In genomic region chrX:50450324-50450723, GRCh38 we compare ENCODE assay signal across 24 cellular contexts. TPM values are rescaled to one million over a fixed set of nuclear protein-coding genes. Genes with fewer than 3 reads are reported as not detected.
DNase-seq lines count a peak whose midpoint lies in the region; ATAC-seq, FAIRE-seq and TF ChIP-seq lines count a peak whose summit lies in the region.
"Had no signal": no experiment of that assay in that cellular context is flagged by ENCODE, and none has a peak within 500 bp of the region (broad histone marks: within the 10 kb centered on the region; RNA-seq: fewer than 3 reads in every experiment).

No MANE protein-coding gene starts in this region.

- H4K20me1 ChIP-seq in PC-3 (ENCODE audit: low read length): no peaks in the 10 kb centered on the region
- H4K20me1 ChIP-seq: BLaER1 had no signal

- WGBS in small intestine, 3 donors: 50 to 58% (median 52%) methylated on average over 1 of the region's 1 CpG

- H3K4me1 Mint-ChIP-seq in CD8-positive, alpha-beta memory T cell: no peaks in the 10 kb centered on the region
- H3K4me1 Mint-ChIP-seq: CD14-positive monocyte; CD4-positive, alpha-beta memory T cell; CD4-positive, CD25-positive, alpha-beta regulatory T cell had no signal

- no peak for FAIRE-seq in small intestine (lab: Jason Lieb, UNC)
- FAIRE-seq: A204.1, D721Med, G401.6, GM12891, GM19239 had no signal

- H2AFZ ChIP-seq in PC-3 (ENCODE audit: low read length): no peak overlapping the region

- no peaks in the 10 kb centered on the region for H3K9me3 ChIP-seq in PC-3 (ENCODE audit: low read length)
- no peaks in the 10 kb centered on the region for H3K9me3 ChIP-seq in small intestine (ENCODE audit: control insufficient read depth, low read depth)
- no peaks in the 10 kb centered on the region for H3K9me3 ChIP-seq in CD8-positive, alpha-beta memory T cell (ENCODE audit: low read length)
- H3K9me3 ChIP-seq: BE2C, BLaER1, Caco-2 had no signal

- H3F3A ChIP-seq in PC-3 (ENCODE audit: low read length, unreplicated experiment): no peaks in the 10 kb centered on the region

- H3K27me3 ChIP-seq in PC-3 (ENCODE audit: low read length) (no peaks in the 10 kb centered on the region), small intestine (ENCODE audit: control insufficient read depth in 2 of 2, insufficient read depth in 2 of 2, low read length in 2 of 2) (no peaks in the 10 kb centered on the region)
- H3K27me3 ChIP-seq in CD8-positive, alpha-beta memory T cell (ENCODE audit: insufficient read depth, low read length, poor library complexity, severe bottlenecking): no peaks in the 10 kb centered on the region
- H3K27me3 ChIP-seq: BE2C had no signal

- no peaks in the 10 kb centered on the region; the same call in 1 of the 2 replicates for H3K4me1 ChIP-seq in PC-3 (ENCODE audit: insufficient read depth, low read length)
- H3K4me1 ChIP-seq in small intestine (ENCODE audit: control insufficient read depth in 2 of 2, insufficient read depth in 1 of 2, low read depth in 1 of 2, low read length in 1 of 2): no peaks in the 10 kb centered on the region
- no peaks in the 10 kb centered on the region for H3K4me1 ChIP-seq in CD8-positive, alpha-beta memory T cell (ENCODE audit: insufficient read depth, low read length)
- H3K4me1 ChIP-seq: BE2C, BLaER1, Caco-2 had no signal

- H3K36me3 ChIP-seq in PC-3 (ENCODE audit: low read depth, low read length): no peaks in the 10 kb centered on the region
- no peaks in the 10 kb centered on the region for H3K36me3 ChIP-seq in small intestine (ENCODE audit: control insufficient read depth in 2 of 2, insufficient read depth in 2 of 2, low read length in 2 of 2)
- H3K36me3 ChIP-seq in CD8-positive, alpha-beta memory T cell (ENCODE audit: insufficient read depth, low read length): no peaks in the 10 kb centered on the region
- H3K36me3 ChIP-seq: BE2C, BLaER1 had no signal

- ATAC-seq in PC-3: no peak
- no peak for ATAC-seq in GM19455 (IDR thresholded peaks at IDR 0.05; ENCODE audit: unreplicated experiment)

- H3K27me3 Mint-ChIP-seq in CD8-positive, alpha-beta memory T cell: peaks cover 14 to 15% of the 10 kb centered on the region in 2 donors
- H3K27me3 Mint-ChIP-seq: CD4-positive, CD25-positive, alpha-beta regulatory T cell had no signal

- no peaks in the 10 kb centered on the region for H3K79me2 ChIP-seq in PC-3 (ENCODE audit: low read length)

- H3K4me2 ChIP-seq in PC-3 (ENCODE audit: low read length): no peak overlapping the region
- H3K4me2 ChIP-seq: BLaER1 had no signal

- DNase-seq in HT1080 (ENCODE audit: low read depth) (peak; percentile 56), PC-3 (peak; percentile 8), kidney tubule cell (ENCODE audit: low spot score) (peak; percentile 19), small intestine (no peak)
- no peak for DNase-seq in CD8-positive, alpha-beta memory T cell
- DNase-seq: 8988T; ACHN; BE2C; C1 segment of cervical spinal cord; Caco-2; Calu3; CD4-positive, alpha-beta memory T cell; CD4-positive, CD25-positive, alpha-beta regulatory T cell; DMS79 treated with DMSO at 0.1 percent for 48 hours; GF-D8 had no signal

- no peak overlapping the region for H3K4me3 Mint-ChIP-seq in CD8-positive, alpha-beta memory T cell
- H3K4me3 Mint-ChIP-seq: CD14-positive monocyte; CD4-positive, alpha-beta memory T cell; CD4-positive, CD25-positive, alpha-beta regulatory T cell had no signal

- H3K36me3 Mint-ChIP-seq in CD8-positive, alpha-beta memory T cell: no peaks in the 10 kb centered on the region
- H3K36me3 Mint-ChIP-seq: CD14-positive monocyte; CD4-positive, alpha-beta memory T cell; CD4-positive, CD25-positive, alpha-beta regulatory T cell had no signal

- intact Hi-C loops in PC-3 (cut with micrococcal nuclease): no loop called here

- BruUV-seq in PC-3 (replicated peaks; lab: Mats Ljungman, UMichigan): no TSS peak

- POLR2A ChIA-PET in PC-3 (lab: Charles Lee; ENCODE audit: unreplicated experiment): no interaction called here
- POLR2A ChIA-PET in CD8-positive, alpha-beta memory T cell (lab: Charles Lee): no interaction called here

- CTCF ChIA-PET in PC-3 (lab: Charles Lee): no interaction called here
- CTCF ChIA-PET in CD8-positive, alpha-beta memory T cell (lab: Charles Lee): no interaction called here

- H3K9me3 Mint-ChIP-seq in CD8-positive, alpha-beta memory T cell: no peaks in the 10 kb centered on the region
- H3K9me3 Mint-ChIP-seq: CD4-positive, alpha-beta memory T cell had no signal

- H3K9me2 ChIP-seq in PC-3 (replicated peaks; ENCODE audit: low read length): no peaks in the 10 kb centered on the region

- TF ChIP-seq CTCF in PC-3 (conservative IDR thresholded peaks at IDR 0.05; ENCODE audit: low read depth, low read length): no peak

- no peak overlapping the region for H3K27ac Mint-ChIP-seq in CD8-positive, alpha-beta memory T cell
- H3K27ac Mint-ChIP-seq: CD14-positive monocyte; CD4-positive, alpha-beta memory T cell; CD4-positive, CD25-positive, alpha-beta regulatory T cell had no signal

- H3K27ac ChIP-seq in PC-3 (ENCODE audit: low read length): no peak overlapping the region
- H3K27ac ChIP-seq in small intestine (ENCODE audit: low read depth in 1 of 2, low read length in 1 of 2): no peak overlapping the region
- H3K27ac ChIP-seq in CD8-positive, alpha-beta memory T cell (ENCODE audit: low read depth, low read length): no peak overlapping the region
- H3K27ac ChIP-seq: BLaER1 had no signal

- no peak overlapping the region for H3K9ac ChIP-seq in PC-3 (ENCODE audit: low read length)
- H3K9ac ChIP-seq: BLaER1 had no signal

- H3K4me3 ChIP-seq in PC-3 (ENCODE audit: low read length) (no peak overlapping the region), small intestine (ENCODE audit: low read depth in 1 of 2, low read length in 2 of 2) (no peak overlapping the region)
- H3K4me3 ChIP-seq in CD8-positive, alpha-beta memory T cell (ENCODE audit: low read length): no peak overlapping the region
- H3K4me3 ChIP-seq: BLaER1 had no signal

RNA-seq across cellular contexts. Expression of gene DGKK, which starts 20.3 kb away (rescaled TPM):
- total RNA-seq in HT1080 (2014; rRNA removed; shearing (Covaris generic)): not detected in 2 replicates
- not detected in 2 replicates for polyA plus RNA-seq in HT1080 (2015; cell fraction: cytosol; rRNA removed)
- not detected in 2 replicates for polyA plus RNA-seq in HT1080 (2015; cell fraction: nucleus; rRNA removed)
- not detected in 2 replicates for total RNA-seq in PC-3 (2014; rRNA removed)
- polyA plus RNA-seq in small intestine: not detected
- total RNA-seq in CD8-positive, alpha-beta memory T cell: not detected
- not detected for polyA plus RNA-seq in CD8-positive, alpha-beta memory T cell
- total RNA-seq: Calu3; CD4-positive, alpha-beta memory T cell; CD4-positive, CD25-positive, alpha-beta regulatory T cell had no signal
- polyA plus RNA-seq: AG04450; CD14-positive monocyte; CD4-positive, alpha-beta memory T cell; CD4-positive, CD25-positive, alpha-beta regulatory T cell had no signal

Comparison
In these comparisons a context has a peak if more than half of its experiments do, and no peak if none do; other contexts are left out.
1. DNase-seq: peak in HT1080 (single experiment), PC-3 (single experiment) and kidney tubule cell (single experiment); none in small intestine (single experiment) and CD8-positive, alpha-beta memory T cell (0 of 5).